1 cellular context compared by ENCODE assay signal in genomic region chr19:3185482-3186376, GRCh38.
TF ChIP-seq lines count a peak whose summit lies in the region.

TSS of gene NCLN (plus strand) at chr19:3185930. CDS start at chr19:3186031, 101 bp downstream.

TF ChIP-seq in K562, 482 proteins besides CTCF, POLR2A, EP300 and RAD21 (continued from another document and continues in another):
- TF ChIP-seq ZFX (CRISPR knock-in tag; IDR thresholded peaks at IDR 0.05) (peak; percentile 33; the same call in 1 of the 2 replicates), CCNT2 (IDR thresholded peaks at IDR 0.05; ENCODE audit: borderline replicate concordance, extremely low read depth, insufficient read length, low read depth, low read length) (peak; percentile 44), MTA2 (IDR thresholded peaks at IDR 0.05; ENCODE audit: low read depth) (peak; percentile 31), ZNF695 (CRISPR knock-in tag; IDR thresholded peaks at IDR 0.05) (no peak), MBD2 (IDR thresholded peaks at IDR 0.05; ENCODE audit: borderline replicate concordance, low read depth) (peak; percentile 87), FOXJ2 (tag; IDR thresholded peaks at IDR 0.05) (peak; percentile 17; the same call in 1 of the 2 replicates), POLR3A (IDR thresholded peaks at IDR 0.05; ENCODE audit: borderline replicate concordance, extremely low read depth, insufficient read depth, insufficient read length) (no peak), NR2C1 (IDR thresholded peaks at IDR 0.05) (peak; percentile 97), NR2C1 (tag; IDR thresholded peaks at IDR 0.05) (peak; percentile 98), PTBP1 (IDR thresholded peaks at IDR 0.05; ENCODE audit: low read depth, low read length) (no peak), MTA1 (IDR thresholded peaks at IDR 0.05; ENCODE audit: borderline replicate concordance) (no peak), CC2D1A (IDR thresholded peaks at IDR 0.05) (no peak), ZKSCAN3 (CRISPR knock-in tag; IDR thresholded peaks at IDR 0.05) (no peak), CHD4 (IDR thresholded peaks at IDR 0.05; ENCODE audit: insufficient read depth, insufficient replicate concordance, low read depth, low read length, poor library complexity, severe bottlenecking) (no peak), NR1H2 (CRISPR knock-in tag; IDR thresholded peaks at IDR 0.05) (0 out of 2 replicates have a peak, but pooled peaks have one; percentile 7), FOXM1 (IDR thresholded peaks at IDR 0.05; ENCODE audit: low read depth) (peak; percentile 40; the same call in 1 of the 2 replicates), FOXM1 (CRISPR knock-in tag; IDR thresholded peaks at IDR 0.05; ENCODE audit: low read depth) (no peak), ZNF347 (CRISPR knock-in tag; IDR thresholded peaks at IDR 0.05; ENCODE audit: low read depth) (no peak), TRIM24 (IDR thresholded peaks at IDR 0.05) (peak in 1 of 2 experiments; percentile 11; a peak in 1 of 4 replicates), LARP7 (IDR thresholded peaks at IDR 0.05) (no peak), PML (IDR thresholded peaks at IDR 0.05; ENCODE audit: low read length) (no peak), JUN (IDR thresholded peaks at IDR 0.05; ENCODE audit: borderline replicate concordance, low read depth, low read length) (no peak), JUN (CRISPR knock-in tag; IDR thresholded peaks at IDR 0.05; ENCODE audit: borderline replicate concordance) (peak; percentile 68; the same call in 1 of the 2 replicates), ZKSCAN1 (IDR thresholded peaks at IDR 0.05; ENCODE audit: low read depth, low read length) (no peak), CTBP1 (IDR thresholded peaks at IDR 0.05; ENCODE audit: borderline replicate concordance) (peak; percentile 59; the same call in 1 of the 2 replicates), JUND (IDR thresholded peaks at IDR 0.05; ENCODE audit: borderline replicate concordance, low read depth, low read length) (0 out of 2 replicates have a peak, but pooled peaks have one; percentile 3), JUND (tag; IDR thresholded peaks at IDR 0.05; ENCODE audit: borderline replicate concordance, low read depth, low read length) (no peak; the same call in 2 of the 3 replicates), C11orf30 (IDR thresholded peaks at IDR 0.05; ENCODE audit: low read depth) (no peak), MYBL2 (IDR thresholded peaks at IDR 0.05; ENCODE audit: low read depth) (no peak), MYBL2 (CRISPR knock-in tag; IDR thresholded peaks at IDR 0.05; ENCODE audit: borderline replicate concordance) (no peak), CXXC5 (CRISPR knock-in tag; IDR thresholded peaks at IDR 0.05) (peak; percentile 71), PHTF2 (CRISPR knock-in tag; IDR thresholded peaks at IDR 0.05) (no peak), CAMTA2 (CRISPR knock-in tag; conservative IDR thresholded peaks at IDR 0.05) (no peak), YBX1 (IDR thresholded peaks at IDR 0.05) (no peak), UBTF (IDR thresholded peaks at IDR 0.05; ENCODE audit: borderline replicate concordance in 1 of 2, low read depth in 2 of 2, low read length in 2 of 2) (no peak; a peak in 1 of 4 replicates), ZNF354B (CRISPR knock-in tag; IDR thresholded peaks at IDR 0.05) (no peak), ZNF263 (CRISPR knock-in tag; IDR thresholded peaks at IDR 0.05; ENCODE audit: borderline replicate concordance) (no peak), CBX3 (IDR thresholded peaks at IDR 0.05; ENCODE audit: borderline replicate concordance in 1 of 2, low read length in 2 of 2) (0 out of 3 replicates have a peak, but pooled peaks of 1 of the 2 experiments have one; percentile 25), HMBOX1 (IDR thresholded peaks at IDR 0.05) (no peak), DACH1 (IDR thresholded peaks at IDR 0.05; ENCODE audit: partially characterized antibody) (peak; percentile 47), POU5F1 (IDR thresholded peaks at IDR 0.05; ENCODE audit: borderline replicate concordance, low read depth, low read length, partially characterized antibody) (no peak), FOXP1 (CRISPR knock-in tag; IDR thresholded peaks at IDR 0.05) (0 out of 2 replicates have a peak, but pooled peaks have one; percentile 64), ZNF212 (CRISPR knock-in tag; IDR thresholded peaks at IDR 0.05) (no peak), TGIF2 (CRISPR knock-in tag; IDR thresholded peaks at IDR 0.05) (no peak), SMAD2 (IDR thresholded peaks at IDR 0.05; ENCODE audit: low read depth, low read length) (no peak), BACH1 (tag; IDR thresholded peaks at IDR 0.05) (peak; percentile 46; the same call in 1 of the 2 replicates), ETS1 (conservative IDR thresholded peaks at IDR 0.05; ENCODE audit: control insufficient read depth, low read depth, low read length) (peak; percentile 86; the same call in 1 of the 2 replicates), PCBP1 (IDR thresholded peaks at IDR 0.05; ENCODE audit: low read depth, low read length, poor library complexity, severe bottlenecking) (no peak), GABPB2 (CRISPR knock-in tag; conservative IDR thresholded peaks at IDR 0.05) (no peak), RFX7 (CRISPR knock-in tag; IDR thresholded peaks at IDR 0.05) (no peak), KAT2B (IDR thresholded peaks at IDR 0.05; ENCODE audit: low read depth, low read length) (no peak), TEAD4 (IDR thresholded peaks at IDR 0.05; ENCODE audit: low read length) (no peak), TEAD4 (CRISPR knock-in tag; IDR thresholded peaks at IDR 0.05; ENCODE audit: borderline replicate concordance) (0 out of 2 replicates have a peak, but pooled peaks have one; percentile 14), ESRRB (CRISPR knock-in tag; IDR thresholded peaks at IDR 0.05; ENCODE audit: borderline replicate concordance) (no peak), GTF2B (IDR thresholded peaks at IDR 0.05; ENCODE audit: extremely low read depth, insufficient read length) (no peak), EP400 (IDR thresholded peaks at IDR 0.05) (peak; percentile 76)
- TF ChIP-seq, protein P1, sequence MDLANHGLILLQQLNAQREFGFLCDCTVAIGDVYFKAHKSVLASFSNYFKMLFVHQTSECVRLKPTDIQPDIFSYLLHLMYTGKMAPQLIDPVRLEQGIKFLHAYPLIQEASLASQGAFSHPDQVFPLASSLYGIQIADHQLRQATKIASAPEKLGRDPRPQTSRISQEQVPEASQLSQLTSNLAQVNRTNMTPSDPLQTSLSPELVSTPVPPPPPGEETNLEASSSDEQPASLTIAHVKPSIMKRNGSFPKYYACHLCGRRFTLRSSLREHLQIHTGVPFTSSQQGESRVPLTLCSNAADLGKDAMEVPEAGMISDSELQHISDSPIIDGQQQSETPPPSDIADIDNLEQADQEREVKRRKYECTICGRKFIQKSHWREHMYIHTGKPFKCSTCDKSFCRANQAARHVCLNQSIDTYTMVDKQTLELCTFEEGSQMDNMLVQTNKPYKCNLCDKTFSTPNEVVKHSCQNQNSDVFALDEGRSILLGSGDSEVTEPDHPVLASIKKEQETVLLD (IDR thresholded peaks at IDR 0.05), result no peak
- TF ChIP-seq, protein P2, sequence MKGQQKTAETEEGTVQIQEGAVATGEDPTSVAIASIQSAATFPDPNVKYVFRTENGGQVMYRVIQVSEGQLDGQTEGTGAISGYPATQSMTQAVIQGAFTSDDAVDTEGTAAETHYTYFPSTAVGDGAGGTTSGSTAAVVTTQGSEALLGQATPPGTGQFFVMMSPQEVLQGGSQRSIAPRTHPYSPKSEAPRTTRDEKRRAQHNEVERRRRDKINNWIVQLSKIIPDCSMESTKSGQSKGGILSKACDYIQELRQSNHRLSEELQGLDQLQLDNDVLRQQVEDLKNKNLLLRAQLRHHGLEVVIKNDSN (CRISPR knock-in tag; IDR thresholded peaks at IDR 0.05), result no peak
- TF ChIP-seq, protein P3, sequence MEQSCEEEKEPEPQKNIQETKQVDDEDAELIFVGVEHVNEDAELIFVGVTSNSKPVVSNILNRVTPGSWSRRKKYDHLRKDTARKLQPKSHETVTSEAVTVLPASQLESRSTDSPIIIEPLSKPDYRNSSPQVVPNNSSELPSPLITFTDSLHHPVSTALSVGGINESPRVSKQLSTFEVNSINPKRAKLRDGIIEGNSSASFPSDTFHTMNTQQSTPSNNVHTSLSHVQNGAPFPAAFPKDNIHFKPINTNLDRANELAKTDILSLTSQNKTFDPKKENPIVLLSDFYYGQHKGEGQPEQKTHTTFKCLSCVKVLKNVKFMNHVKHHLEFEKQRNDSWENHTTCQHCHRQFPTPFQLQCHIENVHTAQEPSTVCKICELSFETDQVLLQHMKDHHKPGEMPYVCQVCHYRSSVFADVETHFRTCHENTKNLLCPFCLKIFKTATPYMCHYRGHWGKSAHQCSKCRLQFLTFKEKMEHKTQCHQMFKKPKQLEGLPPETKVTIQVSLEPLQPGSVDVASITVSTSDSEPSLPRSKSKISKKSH (CRISPR knock-in tag; IDR thresholded peaks at IDR 0.05), result no peak
- TF ChIP-seq, protein P4, sequence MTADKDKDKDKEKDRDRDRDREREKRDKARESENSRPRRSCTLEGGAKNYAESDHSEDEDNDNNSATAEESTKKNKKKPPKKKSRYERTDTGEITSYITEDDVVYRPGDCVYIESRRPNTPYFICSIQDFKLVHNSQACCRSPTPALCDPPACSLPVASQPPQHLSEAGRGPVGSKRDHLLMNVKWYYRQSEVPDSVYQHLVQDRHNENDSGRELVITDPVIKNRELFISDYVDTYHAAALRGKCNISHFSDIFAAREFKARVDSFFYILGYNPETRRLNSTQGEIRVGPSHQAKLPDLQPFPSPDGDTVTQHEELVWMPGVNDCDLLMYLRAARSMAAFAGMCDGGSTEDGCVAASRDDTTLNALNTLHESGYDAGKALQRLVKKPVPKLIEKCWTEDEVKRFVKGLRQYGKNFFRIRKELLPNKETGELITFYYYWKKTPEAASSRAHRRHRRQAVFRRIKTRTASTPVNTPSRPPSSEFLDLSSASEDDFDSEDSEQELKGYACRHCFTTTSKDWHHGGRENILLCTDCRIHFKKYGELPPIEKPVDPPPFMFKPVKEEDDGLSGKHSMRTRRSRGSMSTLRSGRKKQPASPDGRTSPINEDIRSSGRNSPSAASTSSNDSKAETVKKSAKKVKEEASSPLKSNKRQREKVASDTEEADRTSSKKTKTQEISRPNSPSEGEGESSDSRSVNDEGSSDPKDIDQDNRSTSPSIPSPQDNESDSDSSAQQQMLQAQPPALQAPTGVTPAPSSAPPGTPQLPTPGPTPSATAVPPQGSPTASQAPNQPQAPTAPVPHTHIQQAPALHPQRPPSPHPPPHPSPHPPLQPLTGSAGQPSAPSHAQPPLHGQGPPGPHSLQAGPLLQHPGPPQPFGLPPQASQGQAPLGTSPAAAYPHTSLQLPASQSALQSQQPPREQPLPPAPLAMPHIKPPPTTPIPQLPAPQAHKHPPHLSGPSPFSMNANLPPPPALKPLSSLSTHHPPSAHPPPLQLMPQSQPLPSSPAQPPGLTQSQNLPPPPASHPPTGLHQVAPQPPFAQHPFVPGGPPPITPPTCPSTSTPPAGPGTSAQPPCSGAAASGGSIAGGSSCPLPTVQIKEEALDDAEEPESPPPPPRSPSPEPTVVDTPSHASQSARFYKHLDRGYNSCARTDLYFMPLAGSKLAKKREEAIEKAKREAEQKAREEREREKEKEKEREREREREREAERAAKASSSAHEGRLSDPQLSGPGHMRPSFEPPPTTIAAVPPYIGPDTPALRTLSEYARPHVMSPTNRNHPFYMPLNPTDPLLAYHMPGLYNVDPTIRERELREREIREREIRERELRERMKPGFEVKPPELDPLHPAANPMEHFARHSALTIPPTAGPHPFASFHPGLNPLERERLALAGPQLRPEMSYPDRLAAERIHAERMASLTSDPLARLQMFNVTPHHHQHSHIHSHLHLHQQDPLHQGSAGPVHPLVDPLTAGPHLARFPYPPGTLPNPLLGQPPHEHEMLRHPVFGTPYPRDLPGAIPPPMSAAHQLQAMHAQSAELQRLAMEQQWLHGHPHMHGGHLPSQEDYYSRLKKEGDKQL (CRISPR knock-in tag; IDR thresholded peaks at IDR 0.05; ENCODE audit: borderline replicate concordance), result no peak
